ENCODE assay signal across 17 cellular contexts in genomic region chr13:83883061-83883523, GRCh38. TPM values are rescaled to one million over a fixed set of nuclear protein-coding genes. Genes with fewer than 3 reads are reported as not detected.
DNase-seq lines count a peak whose midpoint lies in the region; ATAC-seq and TF ChIP-seq lines count a peak whose summit lies in the region.
"Had no signal": no experiment of that assay in that cellular context is flagged by ENCODE, and none has a peak within 500 bp of the region (broad histone marks: within the 10 kb centered on the region; RNA-seq: fewer than 3 reads in every experiment).

No MANE protein-coding gene starts in this region.

- H3K4me3 Mint-ChIP-seq in mesothelial cell of epicardium (peak overlapping the region; percentile 71), chondrocyte (ENCODE audit: unreplicated experiment) (no peak overlapping the region)
- H3K4me3 Mint-ChIP-seq: activated T-helper 1 cell treated with anti-CD3 and anti-CD28 coated beads, Interleukin-12 subunit alpha, Interleukin-12 subunit beta, Interleukin-2, Interleukin-4 antibody, amounts not matched to agents 30 ng/mL and 10 ng/mL and 1 ng/mL, durations not matched to agents 14 hours and 24 hours and 36 hours had no signal

- no peaks in the 10 kb centered on the region for H3K79me2 ChIP-seq in SK-N-SH (ENCODE audit: insufficient read depth)

- H3K36me3 Mint-ChIP-seq in mesothelial cell of epicardium = no peaks in the 10 kb centered on the region
- no peaks in the 10 kb centered on the region for H3K36me3 Mint-ChIP-seq in chondrocyte (ENCODE audit: low read depth)

- H4K20me1 ChIP-seq in SK-N-SH (ENCODE audit: insufficient read depth) = no peaks in the 10 kb centered on the region

- no peak overlapping the region for H3K4me2 ChIP-seq in SK-N-SH

- CTCF ChIA-PET in SK-N-SH (lab: Yijun Ruan, JAX) = no interaction called here

- H3K27me3 ChIP-seq in BE2C (peaks cover 52% of the 10 kb centered on the region), ectodermal cell (ENCODE audit: control insufficient read depth, insufficient read depth, low read length, poor library complexity, severe bottlenecking) (peaks cover 47% of the 10 kb centered on the region), SK-N-SH (ENCODE audit: insufficient read depth) (peaks cover 41% of the 10 kb centered on the region)
- H3K27me3 ChIP-seq: MG63, vagina had no signal

- no peak overlapping the region for H3K27ac ChIP-seq in ectodermal cell (ENCODE audit: insufficient read depth, low read depth, low read length, poor library complexity, severe bottlenecking)
- H3K27ac ChIP-seq in SK-N-SH (ENCODE audit: low read depth in 2 of 2, low read length in 1 of 2) = no peak overlapping the region
- H3K27ac ChIP-seq: SK-N-MC, vagina had no signal

- H3K4me1 ChIP-seq in BE2C (no peaks in the 10 kb centered on the region), ectodermal cell (ENCODE audit: control insufficient read depth, insufficient read depth, low read length) (peaks cover 36% of the 10 kb centered on the region), SK-N-SH (ENCODE audit: control insufficient read depth in 1 of 2, insufficient read depth in 2 of 2, low read depth in 1 of 2, low read length in 1 of 2) (peaks cover 0 to 3% of the 10 kb centered on the region in 2 experiments; a peak in 1 of 4 replicates)
- H3K4me1 ChIP-seq: vagina had no signal

- ATAC-seq in HG03175 (IDR thresholded peaks at IDR 0.05; ENCODE audit: unreplicated experiment) = no peak
- ATAC-seq in GM18502 (IDR thresholded peaks at IDR 0.05; ENCODE audit: poor library complexity, unreplicated experiment) = no peak
- ATAC-seq: esophagus mucosa; naive thymus-derived CD8-positive, alpha-beta T cell had no signal

- no peak overlapping the region for H2AFZ ChIP-seq in SK-N-SH (ENCODE audit: low read depth)

- no peak for TF ChIP-seq EP300 in SK-N-SH (IDR thresholded peaks at IDR 0.05; ENCODE audit: borderline replicate concordance in 1 of 2, low read depth in 1 of 2, low read length in 1 of 2)

- H3K4me1 Mint-ChIP-seq in mesothelial cell of epicardium (peaks cover 42% of the 10 kb centered on the region), chondrocyte (ENCODE audit: low read depth) (peaks cover 29% of the 10 kb centered on the region)

- H3K9me3 Mint-ChIP-seq in mesothelial cell of epicardium = no peaks in the 10 kb centered on the region
- no peaks in the 10 kb centered on the region for H3K9me3 Mint-ChIP-seq in chondrocyte (ENCODE audit: low read depth)

- H3K9ac ChIP-seq in SK-N-SH = no peak overlapping the region

- no peak for DNase-seq in BE2C
- DNase-seq in NCI-H524 (lab: John Stamatoyannopoulos, UW) = peak; percentile 53 to 66
- DNase-seq in mesothelial cell of epicardium (ENCODE audit: low spot score in 2 of 2, unreplicated experiment in 2 of 2) = no peak
- DNase-seq in SK-N-SH = no peak
- no peak for DNase-seq in chondrocyte (ENCODE audit: low spot score)
- DNase-seq: activated CD4-positive, CD25-positive, alpha-beta regulatory T cell treated with anti-CD3 and anti-CD28 coated beads, Interleukin-2, amount 50 U/mL, for 72 hours; DMS79; MG63; naive thymus-derived CD8-positive, alpha-beta T cell had no signal

- H3K4me3 ChIP-seq in BE2C (ENCODE audit: low read depth, low read length) (peak overlapping the region; percentile 77), ectodermal cell (ENCODE audit: insufficient read depth, low read depth, low read length) (peak overlapping the region; percentile 48), SK-N-SH (ENCODE audit: low read depth in 2 of 2, low read length in 1 of 2) (no peak overlapping the region)
- H3K4me3 ChIP-seq: MG63, vagina had no signal

- TF ChIP-seq CTCF in BE2C (IDR thresholded peaks at IDR 0.05; ENCODE audit: low read depth, low read length) (no peak), mesothelial cell of epicardium (IDR thresholded peaks at IDR 0.05; ENCODE audit: unreplicated experiment) (no peak), SK-N-SH (IDR thresholded peaks at IDR 0.05) (no peak), chondrocyte (IDR thresholded peaks at IDR 0.05) (no peak)

- POLR2A ChIA-PET in SK-N-SH (lab: Yijun Ruan, JAX) = no interaction called here

- H3K36me3 ChIP-seq in BE2C = no peaks in the 10 kb centered on the region
- H3K36me3 ChIP-seq in ectodermal cell (ENCODE audit: control insufficient read depth, insufficient read depth, low read length) = no peaks in the 10 kb centered on the region
- H3K36me3 ChIP-seq in SK-N-SH (replicated peaks in 1 of 2; ENCODE audit: control insufficient read depth in 1 of 2, insufficient read depth in 2 of 2, low read length in 1 of 2) = no peaks in the 10 kb centered on the region
- H3K36me3 ChIP-seq: MG63, vagina had no signal

- H3K9me2 ChIP-seq in SK-N-SH = no peaks in the 10 kb centered on the region

- WGBS in ectodermal cell, 2 experiments = 0 to 1% methylated on average over 9 of the region's 14 CpGs
- WGBS in SK-N-SH (ENCODE audit: low lambda C conversion rate) = 6% methylated on average over 14 of the region's 14 CpGs

- H3K27me3 Mint-ChIP-seq in mesothelial cell of epicardium (ENCODE audit: low read depth) (peaks cover 74% of the 10 kb centered on the region), chondrocyte (ENCODE audit: low read depth) (peaks cover 55% of the 10 kb centered on the region)

- H3F3A ChIP-seq in SK-N-SH (replicated peaks; ENCODE audit: insufficient read depth) = no peaks in the 10 kb centered on the region

- H3K9me3 ChIP-seq in BE2C (no peaks in the 10 kb centered on the region; the same call in 1 of the 2 replicates), ectodermal cell (ENCODE audit: control insufficient read depth, low read length) (no peaks in the 10 kb centered on the region), SK-N-SH (no peaks in the 10 kb centered on the region)
- H3K9me3 ChIP-seq: MG63, vagina had no signal

- H3K27ac Mint-ChIP-seq in mesothelial cell of epicardium = no peak overlapping the region
- H3K27ac Mint-ChIP-seq in chondrocyte (ENCODE audit: unreplicated experiment) = no peak overlapping the region
- H3K27ac Mint-ChIP-seq: activated T-helper 1 cell treated with anti-CD3 and anti-CD28 coated beads, Interleukin-12 subunit alpha, Interleukin-12 subunit beta, Interleukin-2, Interleukin-4 antibody, amounts not matched to agents 30 ng/mL and 10 ng/mL and 1 ng/mL, durations not matched to agents 14 hours and 24 hours and 36 hours; naive thymus-derived CD8-positive, alpha-beta T cell had no signal

- TF ChIP-seq RAD21 in SK-N-SH (IDR thresholded peaks at IDR 0.05; ENCODE audit: low read length) = no peak

TF ChIP-seq in SK-N-SH, 30 proteins besides CTCF, POLR2A, EP300 and RAD21:
- TF ChIP-seq FOXM1 (IDR thresholded peaks at IDR 0.05; ENCODE audit: low read depth) = no peak
- no peak for TF ChIP-seq MEF2A (IDR thresholded peaks at IDR 0.05; ENCODE audit: borderline replicate concordance, low read depth)
- TF ChIP-seq GABPA (IDR thresholded peaks at IDR 0.05; ENCODE audit: low read depth) = no peak
- TF ChIP-seq ZBTB33 (IDR thresholded peaks at IDR 0.05; ENCODE audit: borderline replicate concordance, low read depth) = no peak
- no peak for TF ChIP-seq ELF1 (IDR thresholded peaks at IDR 0.05)
- no peak for TF ChIP-seq USF2 (IDR thresholded peaks at IDR 0.05; ENCODE audit: borderline replicate concordance, low read depth, low read length)
- TF ChIP-seq NFIC (IDR thresholded peaks at IDR 0.05; ENCODE audit: borderline replicate concordance) = no peak
- no peak for TF ChIP-seq GATA2 (CRISPR knock-in tag; IDR thresholded peaks at IDR 0.05)
- no peak for TF ChIP-seq USF1 (IDR thresholded peaks at IDR 0.05; ENCODE audit: borderline replicate concordance, low read depth)

RNA-seq across cellular contexts. Expression of gene SLITRK1, which starts 0.8 kb away (rescaled TPM):
- 0.45 TPM for polyA plus RNA-seq in BE2C (2012; ENCODE audit: insufficient read depth, insufficient read length, low read depth)
- 2.0 TPM for polyA plus RNA-seq in ectodermal cell (2013, experiment 1 of 4)
- 1.9 TPM for polyA plus RNA-seq in ectodermal cell (2013, experiment 2 of 4)
- 1.7 TPM for polyA plus RNA-seq in ectodermal cell (2013, experiment 3 of 4)
- 1.4 TPM for polyA plus RNA-seq in ectodermal cell (2013, experiment 4 of 4)
- total RNA-seq in mesothelial cell of epicardium (1.0 to 1.2 TPM (median 1.1 TPM) in 3 replicates), chondrocyte (0.05 to 0.36 TPM (median 0.08 TPM) in 3 replicates)
- polyA plus RNA-seq in SK-N-SH (2012; rRNA removed) = not detected in 2 replicates
- not detected in 2 replicates for polyA plus RNA-seq in SK-N-SH (2012; cell fraction: cytosol; rRNA removed)
- polyA plus RNA-seq in SK-N-SH (2012; cell fraction: nucleus; rRNA removed) = not detected in 2 replicates
- total RNA-seq: activated T-helper 1 cell treated with anti-CD3 and anti-CD28 coated beads, Interleukin-12 subunit alpha, Interleukin-12 subunit beta, Interleukin-2, Interleukin-4 antibody, amounts not matched to agents 30 ng/mL and 10 ng/mL and 1 ng/mL, durations not matched to agents 14 hours and 24 hours and 36 hours; esophagus mucosa; kidney epithelial cell; naive thymus-derived CD8-positive, alpha-beta T cell; vagina had no signal
- polyA plus RNA-seq: naive thymus-derived CD8-positive, alpha-beta T cell had no signal

Comparison
In these comparisons a context has a peak if more than half of its experiments do, and no peak if none do; other contexts are left out.
1. DNase-seq: peak in NCI-H524 (2 of 2); none in BE2C (single experiment), mesothelial cell of epicardium (0 of 2), SK-N-SH (single experiment) and chondrocyte (single experiment).
2. H3K4me3 ChIP-seq: peak in BE2C (single experiment) and ectodermal cell (single experiment); none in SK-N-SH (0 of 2).